In genomic region chr17:7750321-7750821, GRCh38 we compare ENCODE assay signal across 13 cellular contexts. TPM values are rescaled to one million over a fixed set of nuclear protein-coding genes. Genes with fewer than 3 reads are reported as not detected.
DNase-seq lines count a peak whose midpoint lies in the region; ATAC-seq, FAIRE-seq and TF ChIP-seq lines count a peak whose summit lies in the region.
"Had no signal": no experiment of that assay in that cellular context is flagged by ENCODE, and none has a peak within 500 bp of the region (broad histone marks: within the 10 kb centered on the region; RNA-seq: fewer than 3 reads in every experiment).

No MANE protein-coding gene starts in this region.

- DNase-seq in ELR (ENCODE audit: low read depth): peak; percentile 95
- DNase-seq in NCI-H446 treated with DMSO at 0.1 percent for 48 hours (lab: John Stamatoyannopoulos, UW): peak; percentile 14
- peak; percentile 51 for DNase-seq in endothelial cell of umbilical vein (ENCODE audit: low read depth, low spot score)
- DNase-seq in omental fat pad (ENCODE audit: low spot score): no peak
- DNase-seq in nucleus accumbens (lab: John Stamatoyannopoulos, UW): no peak
- DNase-seq in activated T-helper 1 cell treated with anti-CD3 and anti-CD28 coated beads, Interleukin-12 subunit alpha, Interleukin-12 subunit beta, Interleukin-2, Interleukin-4 antibody, amounts not matched to agents 30 ng/mL and 10 ng/mL and 1 ng/mL, durations not matched to agents 14 hours and 24 hours and 36 hours (ENCODE audit: low spot score): no peak
- DNase-seq: activated CD4-positive, alpha-beta T cell treated with anti-CD3 and anti-CD28 coated beads, Interleukin-2, amount 50 U/mL, for 1 hour; activated naive CD4-positive, alpha-beta T cell treated with anti-CD3 and anti-CD28 coated beads, Interleukin-2, amount 10 ng/mL, durations not matched to agents 7 days and 5 days; islet precursor cell; NCI-H345; stimulated activated CD4-positive, alpha-beta T cell treated with anti-CD3 and anti-CD28 coated beads, Interleukin-2, amount 100 ng/mL, for 48 hours had no signal

- H3K4me1 Mint-ChIP-seq in activated T-helper 1 cell treated with anti-CD3 and anti-CD28 coated beads, Interleukin-12 subunit alpha, Interleukin-12 subunit beta, Interleukin-2, Interleukin-4 antibody, amounts not matched to agents 30 ng/mL and 10 ng/mL and 1 ng/mL, durations not matched to agents 14 hours and 24 hours and 36 hours (ENCODE audit: low read depth): no peaks in the 10 kb centered on the region

- H3K36me3 Mint-ChIP-seq in activated T-helper 1 cell treated with anti-CD3 and anti-CD28 coated beads, Interleukin-12 subunit alpha, Interleukin-12 subunit beta, Interleukin-2, Interleukin-4 antibody, amounts not matched to agents 30 ng/mL and 10 ng/mL and 1 ng/mL, durations not matched to agents 14 hours and 24 hours and 36 hours (ENCODE audit: low read depth): no peaks in the 10 kb centered on the region
- H3K36me3 Mint-ChIP-seq: activated naive CD4-positive, alpha-beta T cell treated with anti-CD3 and anti-CD28 coated beads, Interleukin-2, amount 10 ng/mL, durations not matched to agents 7 days and 5 days had no signal

- no peak for FAIRE-seq in endothelial cell of umbilical vein (lab: Jason Lieb, UNC)

- H3K4me1 ChIP-seq in endothelial cell of umbilical vein (ENCODE audit: control insufficient read depth, extremely low read depth, insufficient read depth, low read length): peaks cover 12% of the 10 kb centered on the region

- no peaks in the 10 kb centered on the region for H3K9me1 ChIP-seq in endothelial cell of umbilical vein (replicated peaks; ENCODE audit: control insufficient read depth, extremely low read depth, insufficient read depth, low read length)

- peak overlapping the region; percentile 8 for H3K4me2 ChIP-seq in endothelial cell of umbilical vein (ENCODE audit: insufficient read depth, low read length)

- no TSS peak for BruUV-seq in endothelial cell of umbilical vein (replicated peaks; lab: Mats Ljungman, UMichigan)

- no peak for TF ChIP-seq POLR2A in endothelial cell of umbilical vein (IDR thresholded peaks at IDR 0.05; ENCODE audit: low read depth, low read length)

- no peak overlapping the region for H3K27ac ChIP-seq in endothelial cell of umbilical vein (ENCODE audit: insufficient read depth, low read depth, low read length)

- H3K36me3 ChIP-seq in endothelial cell of umbilical vein (ENCODE audit: control insufficient read depth in 2 of 2, extremely low read depth in 1 of 2, insufficient read depth in 2 of 2, low read length in 2 of 2): no peaks in the 10 kb centered on the region

- no peak overlapping the region for H3K27ac Mint-ChIP-seq in activated T-helper 1 cell treated with anti-CD3 and anti-CD28 coated beads, Interleukin-12 subunit alpha, Interleukin-12 subunit beta, Interleukin-2, Interleukin-4 antibody, amounts not matched to agents 30 ng/mL and 10 ng/mL and 1 ng/mL, durations not matched to agents 14 hours and 24 hours and 36 hours
- H3K27ac Mint-ChIP-seq: activated naive CD4-positive, alpha-beta T cell treated with anti-CD3 and anti-CD28 coated beads, Interleukin-2, amount 10 ng/mL, durations not matched to agents 7 days and 5 days had no signal

- H3K27me3 Mint-ChIP-seq in activated T-helper 1 cell treated with anti-CD3 and anti-CD28 coated beads, Interleukin-12 subunit alpha, Interleukin-12 subunit beta, Interleukin-2, Interleukin-4 antibody, amounts not matched to agents 30 ng/mL and 10 ng/mL and 1 ng/mL, durations not matched to agents 14 hours and 24 hours and 36 hours (ENCODE audit: insufficient read depth): peaks cover 17% of the 10 kb centered on the region

- H4K20me1 ChIP-seq in endothelial cell of umbilical vein (replicated peaks; ENCODE audit: control insufficient read depth, extremely low read depth, insufficient read depth, low read length): no peaks in the 10 kb centered on the region

- TF ChIP-seq CTCF in endothelial cell of umbilical vein (IDR thresholded peaks at IDR 0.05; ENCODE audit: extremely low read depth in 1 of 2, insufficient read depth in 1 of 2, low read depth in 1 of 2, low read length in 2 of 2) (no peak), omental fat pad (IDR thresholded peaks at IDR 0.05) (no peak)

- intact Hi-C loops in endothelial cell of umbilical vein (cut with micrococcal nuclease): no loop called here
- intact Hi-C loops in activated T-helper 1 cell treated with anti-CD3 and anti-CD28 coated beads, Interleukin-12 subunit alpha, Interleukin-12 subunit beta, Interleukin-2, Interleukin-4 antibody, amounts not matched to agents 30 ng/mL and 10 ng/mL and 1 ng/mL, durations not matched to agents 14 hours and 24 hours and 36 hours (cut with micrococcal nuclease): no loop called here

- no peak overlapping the region for H3K4me3 ChIP-seq in endothelial cell of umbilical vein (replicated peaks in 1 of 3; ENCODE audit: insufficient read depth in 1 of 3, low read depth in 1 of 3, low read length in 3 of 3)

- ATAC-seq in omental fat pad (ENCODE audit: low FRiP score) (peak; percentile 43), GM18909 (IDR thresholded peaks at IDR 0.05; ENCODE audit: poor library complexity, unreplicated experiment) (no peak)
- ATAC-seq in activated CD4-positive, CD25-positive, alpha-beta regulatory T cell treated with anti-CD3 and anti-CD28 coated beads, Interleukin-2, amount 50 U/mL, for 24 hours: no peak

- no peak overlapping the region for H3K4me3 Mint-ChIP-seq in activated T-helper 1 cell treated with anti-CD3 and anti-CD28 coated beads, Interleukin-12 subunit alpha, Interleukin-12 subunit beta, Interleukin-2, Interleukin-4 antibody, amounts not matched to agents 30 ng/mL and 10 ng/mL and 1 ng/mL, durations not matched to agents 14 hours and 24 hours and 36 hours
- H3K4me3 Mint-ChIP-seq: activated naive CD4-positive, alpha-beta T cell treated with anti-CD3 and anti-CD28 coated beads, Interleukin-2, amount 10 ng/mL, durations not matched to agents 7 days and 5 days had no signal

- no peaks in the 10 kb centered on the region for H3K9me3 Mint-ChIP-seq in activated T-helper 1 cell treated with anti-CD3 and anti-CD28 coated beads, Interleukin-12 subunit alpha, Interleukin-12 subunit beta, Interleukin-2, Interleukin-4 antibody, amounts not matched to agents 30 ng/mL and 10 ng/mL and 1 ng/mL, durations not matched to agents 14 hours and 24 hours and 36 hours
- H3K9me3 Mint-ChIP-seq: activated naive CD4-positive, alpha-beta T cell treated with anti-CD3 and anti-CD28 coated beads, Interleukin-2, amount 10 ng/mL, durations not matched to agents 7 days and 5 days had no signal

- CTCF ChIA-PET in endothelial cell of umbilical vein (lab: Charles Lee): interaction anchor here (9.7 kb wide), 1 partner anchor 32 kb away, joined by 236 read pairs; no protein-coding TSS in a partner anchor

- POLR2A ChIA-PET in endothelial cell of umbilical vein (lab: Charles Lee): no interaction called here

- no peak overlapping the region for H2AFZ ChIP-seq in endothelial cell of umbilical vein (ENCODE audit: low read depth, low read length)

- H3K9me3 ChIP-seq in endothelial cell of umbilical vein (replicated peaks; ENCODE audit: control insufficient read depth, insufficient read depth, low read length): no peaks in the 10 kb centered on the region

- H3K27me3 ChIP-seq in endothelial cell of umbilical vein (ENCODE audit: control insufficient read depth in 2 of 2, insufficient read depth in 2 of 2, low read length in 2 of 2): no peaks in the 10 kb centered on the region

- dilution Hi-C loops in endothelial cell of umbilical vein (cut with MboI; ENCODE audit: extremely low pct_ligation_motif_present, low sequenced_read_pairs): no loop called here

- H3K9ac ChIP-seq in endothelial cell of umbilical vein (replicated peaks; ENCODE audit: extremely low read depth, insufficient read depth, low read length): no peak overlapping the region

- H3K79me2 ChIP-seq in endothelial cell of umbilical vein (ENCODE audit: control insufficient read depth, insufficient read depth, low read length): no peaks in the 10 kb centered on the region

TF ChIP-seq in endothelial cell of umbilical vein, 7 proteins besides CTCF, POLR2A, EP300 and RAD21:
- TF ChIP-seq FOS (IDR thresholded peaks at IDR 0.05; ENCODE audit: borderline replicate concordance, insufficient read depth, low read length) (peak; percentile 35), GATA2 (IDR thresholded peaks at IDR 0.05; ENCODE audit: insufficient read depth, insufficient read length, low read depth, low read length) (no peak)

RNA-seq across cellular contexts. Expression of gene DNAH2, which starts 32.8 kb away (rescaled TPM):
- total RNA-seq in endothelial cell of umbilical vein (0.11 TPM in 1 of 2 replicates, not detected in the other), omental fat pad (under 1 TPM; 0.19 to 0.95 (median 0.65) TPM)
- polyA plus RNA-seq in endothelial cell of umbilical vein: 0.06 and 0.10 TPM in 2 replicates
- 0.03 and 0.04 TPM in 2 replicates for polyA plus RNA-seq in endothelial cell of umbilical vein (2011; cell fraction: cytosol; rRNA removed)
- 0.29 and 0.34 TPM in 2 replicates for polyA plus RNA-seq in endothelial cell of umbilical vein (2011; cell fraction: nucleus; rRNA removed)
- 0.07 TPM in 1 of 2 replicates, not detected in the other for polyA plus RNA-seq in endothelial cell of umbilical vein (2012)
- polyA minus RNA-seq in endothelial cell of umbilical vein: 0.11 and 0.34 TPM in 2 replicates
- polyA minus RNA-seq in endothelial cell of umbilical vein (2011; cell fraction: cytosol; rRNA and poly(A)+ RNA removed): 1.2 TPM
- 0.43 and 1.2 TPM in 2 replicates for polyA minus RNA-seq in endothelial cell of umbilical vein (2011; cell fraction: nucleus; rRNA and poly(A)+ RNA removed)
- total RNA-seq in activated T-helper 1 cell treated with anti-CD3 and anti-CD28 coated beads, Interleukin-12 subunit alpha, Interleukin-12 subunit beta, Interleukin-2, Interleukin-4 antibody, amounts not matched to agents 30 ng/mL and 10 ng/mL and 1 ng/mL, durations not matched to agents 14 hours and 24 hours and 36 hours: not detected in 2 replicates

RNA-seq across cellular contexts. Expression of gene EFNB3, which starts 45.4 kb away (rescaled TPM):
- total RNA-seq in endothelial cell of umbilical vein (1.1 and 1.4 TPM in 2 replicates), omental fat pad (1 to 10 TPM in 3 of 4 donors, under 1 TPM in 1; 0.47 to 4.3 (median 2.4) TPM)
- 2.9 and 3.1 TPM in 2 replicates for polyA plus RNA-seq in endothelial cell of umbilical vein
- 1.2 and 1.3 TPM in 2 replicates for polyA plus RNA-seq in endothelial cell of umbilical vein (2011; cell fraction: cytosol; rRNA removed)
- 2.0 TPM in 2 replicates for polyA plus RNA-seq in endothelial cell of umbilical vein (2011; cell fraction: nucleus; rRNA removed)
- polyA plus RNA-seq in endothelial cell of umbilical vein (2012): 2.1 and 4.1 TPM in 2 replicates
- polyA minus RNA-seq in endothelial cell of umbilical vein: 2.0 and 2.9 TPM in 2 replicates
- not detected for polyA minus RNA-seq in endothelial cell of umbilical vein (2011; cell fraction: cytosol; rRNA and poly(A)+ RNA removed)
- 0.34 and 0.53 TPM in 2 replicates for polyA minus RNA-seq in endothelial cell of umbilical vein (2011; cell fraction: nucleus; rRNA and poly(A)+ RNA removed)
- total RNA-seq in activated T-helper 1 cell treated with anti-CD3 and anti-CD28 coated beads, Interleukin-12 subunit alpha, Interleukin-12 subunit beta, Interleukin-2, Interleukin-4 antibody, amounts not matched to agents 30 ng/mL and 10 ng/mL and 1 ng/mL, durations not matched to agents 14 hours and 24 hours and 36 hours: 0.08 TPM in 1 of 2 replicates, not detected in the other

Comparison
In these comparisons a context has a peak if more than half of its experiments do, and no peak if none do; other contexts are left out.
1. DNase-seq: peak in ELR (single experiment), NCI-H446 treated with DMSO at 0.1 percent for 48 hours (single experiment) and endothelial cell of umbilical vein (single experiment); none in omental fat pad (single experiment), nucleus accumbens (0 of 56) and activated T-helper 1 cell treated with anti-CD3 and anti-CD28 coated beads, Interleukin-12 subunit alpha, Interleukin-12 subunit beta, Interleukin-2, Interleukin-4 antibody, amounts not matched to agents 30 ng/mL and 10 ng/mL and 1 ng/mL, durations not matched to agents 14 hours and 24 hours and 36 hours (single experiment).